10 cellular contexts compared by ENCODE assay signal in genomic region chr3:152403632-152404066, GRCh38.
A peak's percentile ranks its signal among the peaks of the same experiment; 100 is the strongest.
DNase-seq lines count a peak whose midpoint lies in the region; ATAC-seq and TF ChIP-seq lines count a peak whose summit lies in the region.
"Had no signal": no experiment of that assay in that cellular context is flagged by ENCODE, and none has a peak within 500 bp of the region (broad histone marks: within the 10 kb centered on the region; RNA-seq: fewer than 3 reads in every experiment).

No MANE protein-coding gene starts in this region.

- POLR2A ChIA-PET in WTC11 (lab: Charles Lee) = no interaction called here

- no peak overlapping the region for H3K4me3 Mint-ChIP-seq in WTC11

- peak; percentile 67 for ATAC-seq in WTC11
- peak; percentile 85 for ATAC-seq in Right ventricle myocardium inferior
- ATAC-seq in omental fat pad (ENCODE audit: low FRiP score) = peak; percentile 31
- no peak for ATAC-seq in HG03354 (IDR thresholded peaks at IDR 0.05; ENCODE audit: poor library complexity, severe bottlenecking, unreplicated experiment)

- no peak for TF ChIP-seq CTCF in WTC11 (IDR thresholded peaks at IDR 0.05)
- TF ChIP-seq CTCF in omental fat pad (IDR thresholded peaks at IDR 0.05) = no peak

- H3K27me3 Mint-ChIP-seq in WTC11 (ENCODE audit: low read depth) = no peaks in the 10 kb centered on the region

- H3K27ac Mint-ChIP-seq in WTC11 = 0 out of 2 replicates have a peak overlapping the region, but pooled peaks have one; percentile 48

- CTCF ChIA-PET in WTC11 (lab: Charles Lee) = no interaction called here

- H3K36me3 Mint-ChIP-seq in WTC11 = no peaks in the 10 kb centered on the region

- intact Hi-C loops in Right ventricle myocardium inferior (cut with DNase I) = loop anchor here (2.0 to 10.0 kb wide), 2 partner anchors 17 to 129 kb away; no protein-coding TSS in a partner anchor

- peak; percentile 45 for DNase-seq in Caki2 (ENCODE audit: low read depth)
- no peak for DNase-seq in WTC11 (ENCODE audit: low spot score)
- peak; percentile 74 for DNase-seq in Right ventricle myocardium inferior (ENCODE audit: missing footprints)
- no peak for DNase-seq in omental fat pad (ENCODE audit: low spot score)
- no peak for DNase-seq in NCI-H1105 treated with DMSO at 0.1 percent for 48 hours (lab: John Stamatoyannopoulos, UW)
- no peak for DNase-seq in AG08395 (ENCODE audit: low spot score)
- no peak for DNase-seq in NCI-H1417 treated with DMSO at 0.1 percent for 48 hours (lab: John Stamatoyannopoulos, UW)
- DNase-seq: colonic mucosa, MM.1S had no signal

- no peaks in the 10 kb centered on the region for H3K9me3 Mint-ChIP-seq in WTC11

- in situ Hi-C loops in Caki2 (cut with HindIII; ENCODE audit: low pct_unique_long_range_greater_than_20kb, low sequenced_read_pairs) = no loop called here

- peaks cover 51% of the 10 kb centered on the region for H3K4me1 Mint-ChIP-seq in WTC11

TF ChIP-seq in WTC11, 78 proteins besides CTCF, POLR2A, EP300 and RAD21:
- TF ChIP-seq IRF2 (CRISPR knock-in tag; IDR thresholded peaks at IDR 0.05; ENCODE audit: borderline replicate concordance, low read depth) (no peak), FOXJ3 (CRISPR knock-in tag; IDR thresholded peaks at IDR 0.05; ENCODE audit: borderline replicate concordance) (no peak), EMX1 (CRISPR knock-in tag; IDR thresholded peaks at IDR 0.05) (no peak), NFE2L1 (CRISPR knock-in tag; IDR thresholded peaks at IDR 0.05) (no peak), TP53 (CRISPR knock-in tag; IDR thresholded peaks at IDR 0.05) (no peak), AFF4 (CRISPR knock-in tag; IDR thresholded peaks at IDR 0.05; ENCODE audit: borderline replicate concordance) (no peak), ZMAT4 (CRISPR knock-in tag; IDR thresholded peaks at IDR 0.05) (no peak), ARID4B (CRISPR knock-in tag; IDR thresholded peaks at IDR 0.05; ENCODE audit: borderline replicate concordance) (no peak), ELF4 (CRISPR knock-in tag; IDR thresholded peaks at IDR 0.05; ENCODE audit: low read depth) (no peak), USF2 (CRISPR knock-in tag; IDR thresholded peaks at IDR 0.05) (no peak), ZNF138 (CRISPR knock-in tag; conservative IDR thresholded peaks at IDR 0.05) (no peak), HMGA2 (CRISPR knock-in tag; IDR thresholded peaks at IDR 0.05) (no peak), OVOL2 (CRISPR knock-in tag; IDR thresholded peaks at IDR 0.05; ENCODE audit: borderline replicate concordance) (no peak)

Comparison
In these comparisons a context has a peak if more than half of its experiments do, and no peak if none do; other contexts are left out.
1. DNase-seq: peak in Caki2 (single experiment) and Right ventricle myocardium inferior (single experiment); none in WTC11 (single experiment), omental fat pad (single experiment), NCI-H1105 treated with DMSO at 0.1 percent for 48 hours (single experiment), AG08395 (single experiment) and NCI-H1417 treated with DMSO at 0.1 percent for 48 hours (single experiment).